In genomic region chr1:178282949-178283367, GRCh38 we compare ENCODE assay signal across 8 cellular contexts.
DNase-seq lines count a peak whose midpoint lies in the region; ATAC-seq and TF ChIP-seq lines count a peak whose summit lies in the region.

No MANE protein-coding gene starts in this region.

- TF ChIP-seq CTCF in AG09309 (IDR thresholded peaks at IDR 0.05; ENCODE audit: control insufficient read depth, insufficient read depth, low read depth, low read length, missing control alignments) (peak; percentile 60), adrenal gland (IDR thresholded peaks at IDR 0.05) (peak; percentile 12 to 57 (median 52)), kidney epithelial cell (IDR thresholded peaks at IDR 0.05; ENCODE audit: insufficient read depth, low read length, poor library complexity, severe bottlenecking) (peak; percentile 43)

- H3K27me3 ChIP-seq in adrenal gland: no peaks in the 10 kb centered on the region
- H3K27me3 ChIP-seq in kidney epithelial cell (ENCODE audit: control insufficient read depth, insufficient read depth, low read length): no peaks in the 10 kb centered on the region

- H3K9me3 ChIP-seq in adrenal gland (replicated peaks in 1 of 3): peaks cover 0 to 5% (median 0%) of the 10 kb centered on the region in 3 donors

- ATAC-seq in GM18519 (IDR thresholded peaks at IDR 0.05; ENCODE audit: low FRiP score, unreplicated experiment) (no peak), GM21526 (IDR thresholded peaks at IDR 0.05; ENCODE audit: low FRiP score, unreplicated experiment) (no peak), GM19463 (IDR thresholded peaks at IDR 0.05; ENCODE audit: unreplicated experiment) (no peak)

- no peak for TF ChIP-seq POLR2A in adrenal gland (IDR thresholded peaks at IDR 0.05)

- intact Hi-C loops in adrenal gland (cut with DNase I): loop anchor here (10.0 kb wide), 1 partner anchor 248 kb away; no protein-coding TSS in a partner anchor

- DNase-seq in AG09309 (ENCODE audit: low read depth) (peak; percentile 46), Kasumi-1 (lab: John Stamatoyannopoulos, UW) (peak; percentile 67 to 71), adrenal gland (no peak), kidney epithelial cell (ENCODE audit: low read depth) (no peak), germinal center (ENCODE audit: low spot score) (no peak)

- H3K27ac ChIP-seq in adrenal gland: no peak overlapping the region

- WGBS in adrenal gland, 4 donors: 23 to 35% (median 28%) methylated on average over 3 of the region's 3 CpGs

- H3K4me1 ChIP-seq in adrenal gland (replicated peaks in 1 of 2): peaks cover 0 to 7% of the 10 kb centered on the region in 2 donors

- H3K4me3 ChIP-seq in AG09309 (ENCODE audit: control insufficient read depth, low read depth, low read length) (no peak overlapping the region), adrenal gland (no peak overlapping the region), kidney epithelial cell (ENCODE audit: low read depth, low read length) (no peak overlapping the region)

- H3K36me3 ChIP-seq in adrenal gland (replicated peaks in 1 of 2) (no peaks in the 10 kb centered on the region), kidney epithelial cell (ENCODE audit: control insufficient read depth, insufficient read depth, low read length) (no peaks in the 10 kb centered on the region)

Comparison
In these comparisons a context has a peak if more than half of its experiments do, and no peak if none do; other contexts are left out.
1. DNase-seq: peak in AG09309 (single experiment) and Kasumi-1 (2 of 2); none in adrenal gland (0 of 7), kidney epithelial cell (single experiment) and germinal center (single experiment).
2. Peak in every context shown above with its lines, with median percentiles within 50 percentile points of each other: CTCF ChIP-seq.